In the genomic region with DNA sequence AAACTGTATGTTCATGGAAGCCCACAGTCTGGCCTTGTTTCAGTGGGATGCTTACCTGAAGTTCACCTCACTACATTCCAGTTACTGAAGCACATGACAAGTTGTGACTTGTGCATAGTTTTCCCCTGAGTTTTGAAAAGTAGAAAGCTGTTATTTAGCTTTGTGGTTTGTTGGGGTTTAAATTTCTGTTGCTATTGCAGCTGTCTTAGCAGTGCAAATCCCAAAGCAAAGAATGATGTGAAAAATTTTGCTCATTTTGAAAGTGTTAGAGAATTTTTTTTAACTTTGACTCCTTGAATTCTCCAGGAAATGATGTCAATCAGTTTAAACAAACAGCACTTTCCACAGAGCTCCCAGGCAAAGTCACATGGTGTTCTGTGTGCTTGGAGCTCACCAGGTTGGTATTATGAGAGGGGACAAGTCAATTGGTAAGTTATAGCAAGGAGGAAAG, we compare ENCODE assay signal across 1 cellular context.
TF ChIP-seq lines count a peak whose summit lies in the region.

No MANE protein-coding gene starts in this region.

TF ChIP-seq in HCT116, 20 proteins besides CTCF, POLR2A, EP300 and RAD21 (continued from another document):
- TF ChIP-seq, protein P1, sequence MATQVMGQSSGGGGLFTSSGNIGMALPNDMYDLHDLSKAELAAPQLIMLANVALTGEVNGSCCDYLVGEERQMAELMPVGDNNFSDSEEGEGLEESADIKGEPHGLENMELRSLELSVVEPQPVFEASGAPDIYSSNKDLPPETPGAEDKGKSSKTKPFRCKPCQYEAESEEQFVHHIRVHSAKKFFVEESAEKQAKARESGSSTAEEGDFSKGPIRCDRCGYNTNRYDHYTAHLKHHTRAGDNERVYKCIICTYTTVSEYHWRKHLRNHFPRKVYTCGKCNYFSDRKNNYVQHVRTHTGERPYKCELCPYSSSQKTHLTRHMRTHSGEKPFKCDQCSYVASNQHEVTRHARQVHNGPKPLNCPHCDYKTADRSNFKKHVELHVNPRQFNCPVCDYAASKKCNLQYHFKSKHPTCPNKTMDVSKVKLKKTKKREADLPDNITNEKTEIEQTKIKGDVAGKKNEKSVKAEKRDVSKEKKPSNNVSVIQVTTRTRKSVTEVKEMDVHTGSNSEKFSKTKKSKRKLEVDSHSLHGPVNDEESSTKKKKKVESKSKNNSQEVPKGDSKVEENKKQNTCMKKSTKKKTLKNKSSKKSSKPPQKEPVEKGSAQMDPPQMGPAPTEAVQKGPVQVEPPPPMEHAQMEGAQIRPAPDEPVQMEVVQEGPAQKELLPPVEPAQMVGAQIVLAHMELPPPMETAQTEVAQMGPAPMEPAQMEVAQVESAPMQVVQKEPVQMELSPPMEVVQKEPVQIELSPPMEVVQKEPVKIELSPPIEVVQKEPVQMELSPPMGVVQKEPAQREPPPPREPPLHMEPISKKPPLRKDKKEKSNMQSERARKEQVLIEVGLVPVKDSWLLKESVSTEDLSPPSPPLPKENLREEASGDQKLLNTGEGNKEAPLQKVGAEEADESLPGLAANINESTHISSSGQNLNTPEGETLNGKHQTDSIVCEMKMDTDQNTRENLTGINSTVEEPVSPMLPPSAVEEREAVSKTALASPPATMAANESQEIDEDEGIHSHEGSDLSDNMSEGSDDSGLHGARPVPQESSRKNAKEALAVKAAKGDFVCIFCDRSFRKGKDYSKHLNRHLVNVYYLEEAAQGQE (IDR thresholded peaks at IDR 0.05; ENCODE audit: low read depth): no peak
TF ChIP-seq in HCT116: peak in this region for 0.
